1 cellular context compared by ENCODE assay signal in the genomic region with DNA sequence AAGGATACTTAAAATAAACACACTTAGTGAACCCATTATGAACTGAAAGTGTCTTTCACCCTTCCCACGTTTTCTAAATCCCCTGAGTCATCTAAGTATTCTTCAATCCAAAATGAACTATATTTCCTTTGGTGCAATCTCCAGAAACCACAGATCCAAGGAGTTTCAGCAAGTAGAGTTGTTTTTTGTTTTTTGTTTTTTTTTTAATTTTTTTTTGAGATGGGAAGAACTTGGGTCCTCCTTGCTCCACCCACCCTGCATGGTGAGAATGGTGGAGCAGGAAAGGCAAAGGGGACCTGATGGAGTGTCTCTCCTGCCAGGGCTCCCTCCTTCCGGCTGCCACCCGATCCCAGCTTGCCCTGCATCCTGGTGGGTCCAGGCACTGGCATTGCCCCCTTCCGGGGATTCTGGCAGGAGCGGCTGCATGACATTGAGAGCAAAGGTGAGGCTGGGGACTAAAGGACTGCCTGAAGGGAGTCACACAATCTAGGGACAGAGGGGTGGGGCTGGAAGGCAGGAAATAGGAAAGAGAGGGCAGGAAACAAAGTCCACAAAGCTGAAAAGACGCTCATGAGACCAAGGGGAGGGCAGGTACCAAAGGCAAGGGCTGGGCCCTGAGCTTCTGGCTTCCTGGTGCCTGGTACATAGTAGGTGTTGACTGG.
TF ChIP-seq lines count a peak whose summit lies in the region.

No MANE protein-coding gene starts in this region.

TF ChIP-seq in K562, 482 proteins besides CTCF, POLR2A, EP300 and RAD21 (continued from another document):
- TF ChIP-seq, protein P1, sequence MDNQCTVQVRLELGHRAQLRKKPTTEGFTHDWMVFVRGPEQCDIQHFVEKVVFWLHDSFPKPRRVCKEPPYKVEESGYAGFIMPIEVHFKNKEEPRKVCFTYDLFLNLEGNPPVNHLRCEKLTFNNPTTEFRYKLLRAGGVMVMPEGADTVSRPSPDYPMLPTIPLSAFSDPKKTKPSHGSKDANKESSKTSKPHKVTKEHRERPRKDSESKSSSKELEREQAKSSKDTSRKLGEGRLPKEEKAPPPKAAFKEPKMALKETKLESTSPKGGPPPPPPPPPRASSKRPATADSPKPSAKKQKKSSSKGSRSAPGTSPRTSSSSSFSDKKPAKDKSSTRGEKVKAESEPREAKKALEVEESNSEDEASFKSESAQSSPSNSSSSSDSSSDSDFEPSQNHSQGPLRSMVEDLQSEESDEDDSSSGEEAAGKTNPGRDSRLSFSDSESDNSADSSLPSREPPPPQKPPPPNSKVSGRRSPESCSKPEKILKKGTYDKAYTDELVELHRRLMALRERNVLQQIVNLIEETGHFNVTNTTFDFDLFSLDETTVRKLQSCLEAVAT (IDR thresholded peaks at IDR 0.05), result peak in 1 of 2 experiments; percentile 57; a peak in 1 of 4 replicates
- TF ChIP-seq, protein P2, sequence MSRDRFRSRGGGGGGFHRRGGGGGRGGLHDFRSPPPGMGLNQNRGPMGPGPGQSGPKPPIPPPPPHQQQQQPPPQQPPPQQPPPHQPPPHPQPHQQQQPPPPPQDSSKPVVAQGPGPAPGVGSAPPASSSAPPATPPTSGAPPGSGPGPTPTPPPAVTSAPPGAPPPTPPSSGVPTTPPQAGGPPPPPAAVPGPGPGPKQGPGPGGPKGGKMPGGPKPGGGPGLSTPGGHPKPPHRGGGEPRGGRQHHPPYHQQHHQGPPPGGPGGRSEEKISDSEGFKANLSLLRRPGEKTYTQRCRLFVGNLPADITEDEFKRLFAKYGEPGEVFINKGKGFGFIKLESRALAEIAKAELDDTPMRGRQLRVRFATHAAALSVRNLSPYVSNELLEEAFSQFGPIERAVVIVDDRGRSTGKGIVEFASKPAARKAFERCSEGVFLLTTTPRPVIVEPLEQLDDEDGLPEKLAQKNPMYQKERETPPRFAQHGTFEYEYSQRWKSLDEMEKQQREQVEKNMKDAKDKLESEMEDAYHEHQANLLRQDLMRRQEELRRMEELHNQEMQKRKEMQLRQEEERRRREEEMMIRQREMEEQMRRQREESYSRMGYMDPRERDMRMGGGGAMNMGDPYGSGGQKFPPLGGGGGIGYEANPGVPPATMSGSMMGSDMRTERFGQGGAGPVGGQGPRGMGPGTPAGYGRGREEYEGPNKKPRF (IDR thresholded peaks at IDR 0.05; ENCODE audit: low read depth, low read length), result no peak
- no peak for TF ChIP-seq COPS2 (conservative IDR thresholded peaks at IDR 0.05)
- no peak for TF ChIP-seq HDAC2 (IDR thresholded peaks at IDR 0.05)
- TF ChIP-seq, protein P3, sequence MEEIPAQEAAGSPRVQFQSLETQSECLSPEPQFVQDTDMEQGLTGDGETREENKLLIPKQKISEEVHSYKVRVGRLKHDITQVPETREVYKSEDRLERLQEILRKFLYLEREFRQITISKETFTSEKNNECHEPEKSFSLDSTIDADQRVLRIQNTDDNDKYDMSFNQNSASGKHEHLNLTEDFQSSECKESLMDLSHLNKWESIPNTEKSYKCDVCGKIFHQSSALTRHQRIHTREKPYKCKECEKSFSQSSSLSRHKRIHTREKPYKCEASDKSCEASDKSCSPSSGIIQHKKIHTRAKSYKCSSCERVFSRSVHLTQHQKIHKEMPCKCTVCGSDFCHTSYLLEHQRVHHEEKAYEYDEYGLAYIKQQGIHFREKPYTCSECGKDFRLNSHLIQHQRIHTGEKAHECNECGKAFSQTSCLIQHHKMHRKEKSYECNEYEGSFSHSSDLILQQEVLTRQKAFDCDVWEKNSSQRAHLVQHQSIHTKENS (CRISPR knock-in tag; IDR thresholded peaks at IDR 0.05), result no peak
- TF ChIP-seq HLTF (IDR thresholded peaks at IDR 0.05), result 0 out of 2 replicates have a peak, but pooled peaks have one; percentile 13
- 0 out of 2 replicates have a peak, but pooled peaks have one; percentile 71 for TF ChIP-seq DNMT1 (IDR thresholded peaks at IDR 0.05)
- no peak for TF ChIP-seq RNF2 (IDR thresholded peaks at IDR 0.05)
- no peak for TF ChIP-seq CREBBP (IDR thresholded peaks at IDR 0.05; ENCODE audit: low read depth, low read length)
- TF ChIP-seq NFE2 (IDR thresholded peaks at IDR 0.05; ENCODE audit: low read depth), result peak; percentile 61
- 0 out of 4 replicates have a peak, but pooled peaks of 1 of the 2 experiments have one; percentile 19 for TF ChIP-seq KDM1A (IDR thresholded peaks at IDR 0.05)
- no peak for TF ChIP-seq TBP (optimal IDR thresholded peaks at IDR 0.05; ENCODE audit: low read depth, low read length)
- TF ChIP-seq, protein P4, sequence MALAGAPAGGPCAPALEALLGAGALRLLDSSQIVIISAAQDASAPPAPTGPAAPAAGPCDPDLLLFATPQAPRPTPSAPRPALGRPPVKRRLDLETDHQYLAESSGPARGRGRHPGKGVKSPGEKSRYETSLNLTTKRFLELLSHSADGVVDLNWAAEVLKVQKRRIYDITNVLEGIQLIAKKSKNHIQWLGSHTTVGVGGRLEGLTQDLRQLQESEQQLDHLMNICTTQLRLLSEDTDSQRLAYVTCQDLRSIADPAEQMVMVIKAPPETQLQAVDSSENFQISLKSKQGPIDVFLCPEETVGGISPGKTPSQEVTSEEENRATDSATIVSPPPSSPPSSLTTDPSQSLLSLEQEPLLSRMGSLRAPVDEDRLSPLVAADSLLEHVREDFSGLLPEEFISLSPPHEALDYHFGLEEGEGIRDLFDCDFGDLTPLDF (CRISPR knock-in tag; IDR thresholded peaks at IDR 0.05), result no peak
- no peak for TF ChIP-seq MXI1 (IDR thresholded peaks at IDR 0.05; ENCODE audit: low read depth, low read length)
- peak; percentile 80 for TF ChIP-seq ZNF316 (IDR thresholded peaks at IDR 0.05)
- TF ChIP-seq KAT8 (IDR thresholded peaks at IDR 0.05; ENCODE audit: low read depth), result no peak
- 0 out of 2 replicates have a peak, but pooled peaks have one; percentile 22 for TF ChIP-seq NFIC (IDR thresholded peaks at IDR 0.05)
- TF ChIP-seq, protein P5, sequence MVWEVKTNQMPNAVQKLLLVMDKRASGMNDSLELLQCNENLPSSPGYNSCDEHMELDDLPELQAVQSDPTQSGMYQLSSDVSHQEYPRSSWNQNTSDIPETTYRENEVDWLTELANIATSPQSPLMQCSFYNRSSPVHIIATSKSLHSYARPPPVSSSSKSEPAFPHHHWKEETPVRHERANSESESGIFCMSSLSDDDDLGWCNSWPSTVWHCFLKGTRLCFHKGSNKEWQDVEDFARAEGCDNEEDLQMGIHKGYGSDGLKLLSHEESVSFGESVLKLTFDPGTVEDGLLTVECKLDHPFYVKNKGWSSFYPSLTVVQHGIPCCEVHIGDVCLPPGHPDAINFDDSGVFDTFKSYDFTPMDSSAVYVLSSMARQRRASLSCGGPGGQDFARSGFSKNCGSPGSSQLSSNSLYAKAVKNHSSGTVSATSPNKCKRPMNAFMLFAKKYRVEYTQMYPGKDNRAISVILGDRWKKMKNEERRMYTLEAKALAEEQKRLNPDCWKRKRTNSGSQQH (CRISPR knock-in tag; IDR thresholded peaks at IDR 0.05), result no peak
- TF ChIP-seq RBM14 (IDR thresholded peaks at IDR 0.05; ENCODE audit: borderline replicate concordance, insufficient read depth, low read depth, low read length), result no peak
- no peak for TF ChIP-seq SOX6 (IDR thresholded peaks at IDR 0.05)
- peak; percentile 41; the same call in 1 of the 2 replicates for TF ChIP-seq DPF2 (IDR thresholded peaks at IDR 0.05)
- TF ChIP-seq MEIS2 (IDR thresholded peaks at IDR 0.05; ENCODE audit: partially characterized antibody), result no peak
- TF ChIP-seq ZNF764 (CRISPR knock-in tag; IDR thresholded peaks at IDR 0.05; ENCODE audit: low read depth), result no peak
- no peak for TF ChIP-seq MCM7 (IDR thresholded peaks at IDR 0.05)
- TF ChIP-seq FOXM1 (IDR thresholded peaks at IDR 0.05; ENCODE audit: low read depth), result 0 out of 2 replicates have a peak, but pooled peaks have one; percentile 14
- TF ChIP-seq FOXM1 (CRISPR knock-in tag; IDR thresholded peaks at IDR 0.05; ENCODE audit: low read depth), result no peak
- TF ChIP-seq, protein P6, sequence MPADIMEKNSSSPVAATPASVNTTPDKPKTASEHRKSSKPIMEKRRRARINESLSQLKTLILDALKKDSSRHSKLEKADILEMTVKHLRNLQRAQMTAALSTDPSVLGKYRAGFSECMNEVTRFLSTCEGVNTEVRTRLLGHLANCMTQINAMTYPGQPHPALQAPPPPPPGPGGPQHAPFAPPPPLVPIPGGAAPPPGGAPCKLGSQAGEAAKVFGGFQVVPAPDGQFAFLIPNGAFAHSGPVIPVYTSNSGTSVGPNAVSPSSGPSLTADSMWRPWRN (IDR thresholded peaks at IDR 0.05; ENCODE audit: low read depth), result no peak
- no peak for TF ChIP-seq ZNF282 (CRISPR knock-in tag; IDR thresholded peaks at IDR 0.05)
- TF ChIP-seq, protein P7, sequence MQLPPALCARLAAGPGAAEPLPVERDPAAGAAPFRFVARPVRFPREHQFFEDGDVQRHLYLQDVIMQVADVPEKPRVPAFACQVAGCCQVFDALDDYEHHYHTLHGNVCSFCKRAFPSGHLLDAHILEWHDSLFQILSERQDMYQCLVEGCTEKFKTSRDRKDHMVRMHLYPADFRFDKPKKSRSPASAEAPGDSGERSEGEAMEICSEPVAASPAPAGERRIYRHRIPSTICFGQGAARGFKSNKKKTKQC (CRISPR knock-in tag; IDR thresholded peaks at IDR 0.05), result no peak
TF ChIP-seq in K562: peak in this region for 22.
